In the genomic region with DNA sequence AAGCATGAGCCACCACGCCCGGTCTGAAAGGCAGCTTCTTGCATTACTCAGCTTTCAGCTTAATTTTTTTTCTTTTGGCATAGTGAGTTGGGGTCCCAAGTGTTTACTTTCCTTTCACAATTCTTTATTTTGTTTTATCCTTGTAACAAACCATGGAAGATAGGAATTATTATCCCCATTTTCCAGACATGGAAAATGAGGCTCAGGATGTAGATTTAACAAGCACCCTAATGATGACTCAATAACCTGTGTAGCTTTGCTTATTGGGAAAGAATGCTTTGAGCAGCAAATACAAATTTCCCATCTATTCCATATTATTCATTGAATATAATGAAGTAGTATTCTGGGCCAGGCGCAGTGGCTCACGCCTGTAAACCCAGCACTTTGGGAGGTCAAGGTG, we compare ENCODE assay signal across 8 cellular contexts.
"Had no signal": no experiment of that assay in that cellular context is flagged by ENCODE, and none has a peak within 500 bp of the region (broad histone marks: within the 10 kb centered on the region; RNA-seq: fewer than 3 reads in every experiment).

No MANE protein-coding gene starts in this region.

- FAIRE-seq: G401.6, GM12878, GM12891, GM12892, GM18507, GM19239 had no signal

- H3K4me3 ChIP-seq: GM12878 had no signal

- ATAC-seq: GM12878 had no signal

- DNase-seq: GDM1, GF-D8 had no signal
